Comparison of ENCODE assay signal across 15 cellular contexts in genomic region chr2:688504-689076, GRCh38. TPM values are rescaled to one million over a fixed set of nuclear protein-coding genes. Genes with fewer than 3 reads are reported as not detected.
DNase-seq lines count a peak whose midpoint lies in the region; ATAC-seq and TF ChIP-seq lines count a peak whose summit lies in the region.
"Had no signal": no experiment of that assay in that cellular context is flagged by ENCODE, and none has a peak within 500 bp of the region (broad histone marks: within the 10 kb centered on the region; RNA-seq: fewer than 3 reads in every experiment).

No MANE protein-coding gene starts in this region.

- H2AFZ ChIP-seq in DND-41 (ENCODE audit: low read depth, low read length), result no peak overlapping the region

- no peak for TF ChIP-seq CTCF in DND-41 (IDR thresholded peaks at IDR 0.05; ENCODE audit: borderline replicate concordance, extremely low read depth, low read length, poor library complexity, severe bottlenecking)
- TF ChIP-seq CTCF in tibial artery (IDR thresholded peaks at IDR 0.05), result no peak
- no peak for TF ChIP-seq CTCF in right atrium auricular region (IDR thresholded peaks at IDR 0.05)

- H4K20me1 ChIP-seq in BLaER1 (no peaks in the 10 kb centered on the region), DND-41 (ENCODE audit: insufficient read depth, low read length) (no peaks in the 10 kb centered on the region)

- peak; percentile 40 for ATAC-seq in DND-41 (ENCODE audit: insufficient read depth, low read depth)

- peaks cover 5% of the 10 kb centered on the region; the same call in 1 of the 2 replicates for H3K36me3 ChIP-seq in BLaER1
- H3K36me3 ChIP-seq in DND-41 (ENCODE audit: insufficient read depth, low read length), result no peaks in the 10 kb centered on the region
- H3K36me3 ChIP-seq in tibial artery, result no peaks in the 10 kb centered on the region
- H3K36me3 ChIP-seq in right atrium auricular region, result no peaks in the 10 kb centered on the region

- H3K4me2 ChIP-seq in BLaER1 (peak overlapping the region; percentile 49; the same call in 1 of the 2 replicates), DND-41 (ENCODE audit: insufficient read depth, low read length) (no peak overlapping the region)

- no peaks in the 10 kb centered on the region for H3K27me3 ChIP-seq in BLaER1
- no peaks in the 10 kb centered on the region for H3K27me3 ChIP-seq in DND-41 (ENCODE audit: insufficient read depth, low read length, poor library complexity)
- no peaks in the 10 kb centered on the region for H3K27me3 ChIP-seq in tibial artery
- no peaks in the 10 kb centered on the region for H3K27me3 ChIP-seq in right atrium auricular region

- H3K4me3 ChIP-seq in BLaER1 (no peak overlapping the region), DND-41 (ENCODE audit: low read depth in 1 of 2, low read length in 2 of 2) (no peak overlapping the region), tibial artery (no peak overlapping the region), right atrium auricular region (no peak overlapping the region)

- H3K27ac ChIP-seq in BLaER1, result no peak overlapping the region
- H3K27ac ChIP-seq in DND-41 (ENCODE audit: low read length), result no peak overlapping the region
- H3K27ac ChIP-seq in tibial artery, result peak overlapping the region; percentile 82 to 91
- no peak overlapping the region for H3K27ac ChIP-seq in right atrium auricular region

- H3K4me1 ChIP-seq in BLaER1 (peaks cover 29% of the 10 kb centered on the region), DND-41 (ENCODE audit: insufficient read depth, low read length) (no peaks in the 10 kb centered on the region), tibial artery (peaks cover 0 to 53% (median 22%) of the 10 kb centered on the region in 4 donors), right atrium auricular region (no peaks in the 10 kb centered on the region)

- H3K9me3 ChIP-seq in BLaER1, result peaks cover 50% of the 10 kb centered on the region
- peaks cover 14% of the 10 kb centered on the region for H3K9me3 ChIP-seq in DND-41 (ENCODE audit: insufficient read depth, low read length, severe bottlenecking)
- no peaks in the 10 kb centered on the region for H3K9me3 ChIP-seq in tibial artery
- no peaks in the 10 kb centered on the region for H3K9me3 ChIP-seq in right atrium auricular region

- intact Hi-C loops in tibial artery (cut with DNase I; ENCODE audit: low total_unique reads), result no loop called here

- DNase-seq in DND-41 (no peak), myocyte (ENCODE audit: low read depth) (peak; percentile 12), tibial artery (no peak), Ammon's horn (ENCODE audit: low spot score) (no peak), right atrium auricular region (ENCODE audit: low spot score) (no peak), glomerular visceral epithelial cell (ENCODE audit: extremely low spot score) (no peak)
- DNase-seq: Calu3; CD4-positive, CD25-positive, alpha-beta regulatory T cell; DMS 273 treated with DMSO at 0.1 percent for 48 hours; DMS79; EL; GOT3; H9; IMR-90 had no signal

- H3K79me2 ChIP-seq in DND-41 (ENCODE audit: insufficient read depth, low read length), result no peaks in the 10 kb centered on the region

- H3K9ac ChIP-seq in BLaER1 (no peak overlapping the region), DND-41 (ENCODE audit: low read depth, low read length) (no peak overlapping the region)

RNA-seq across cellular contexts. Expression of gene TMEM18, which starts 11.4 kb away (rescaled TPM):
- 12.7 and 18.0 TPM in 2 replicates for total RNA-seq in myocyte
- 22.3 TPM for polyA plus RNA-seq in myocyte (2012)
- total RNA-seq in right atrium auricular region, result 10 to 100 TPM in 1 of 2 donors, 1 to 10 TPM in 1; 7.6 to 11.9 TPM

Comparison
In these comparisons a context has a peak if more than half of its experiments do, and no peak if none do; other contexts are left out.
1. H3K27ac ChIP-seq: peak in tibial artery (2 of 2); none in BLaER1 (single experiment), DND-41 (single experiment) and right atrium auricular region (0 of 2).